1 cellular context compared by ENCODE assay signal in the genomic region with DNA sequence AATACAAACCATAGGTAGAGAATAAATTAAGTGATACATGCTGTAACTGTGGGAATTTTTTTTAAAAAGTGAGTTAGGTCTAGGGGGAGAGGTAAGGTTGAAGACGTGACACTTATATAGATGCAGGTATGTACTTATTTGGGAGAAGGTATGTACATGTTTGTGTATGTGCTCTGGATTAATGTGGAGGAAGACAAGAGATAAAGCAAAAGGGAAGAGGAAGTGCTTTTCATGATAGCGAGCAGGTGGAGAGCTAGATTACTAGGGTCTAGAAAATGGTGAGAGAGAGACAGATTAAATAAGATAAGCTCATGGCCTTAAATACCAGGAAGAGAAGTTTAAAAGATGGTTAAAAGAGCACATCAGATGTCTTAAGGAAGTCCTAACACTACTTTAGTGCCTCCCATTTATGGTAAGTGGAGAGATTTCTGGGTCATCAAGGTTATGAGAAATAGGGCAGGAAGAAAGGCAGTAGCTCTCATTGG.
TF ChIP-seq lines count a peak whose summit lies in the region.

No MANE protein-coding gene starts in this region.

TF ChIP-seq in K562, 482 proteins besides CTCF, POLR2A, EP300 and RAD21 (continued from another document and continues in another):
- TF ChIP-seq ZNF431 (CRISPR knock-in tag; IDR thresholded peaks at IDR 0.05): no peak
- no peak for TF ChIP-seq ZNF444 (CRISPR knock-in tag; IDR thresholded peaks at IDR 0.05)
- TF ChIP-seq MECOM (CRISPR knock-in tag; IDR thresholded peaks at IDR 0.05): peak; percentile 53; the same call in 1 of the 2 replicates
- peak; percentile 99 for TF ChIP-seq ZEB2 (IDR thresholded peaks at IDR 0.05)
- no peak for TF ChIP-seq FOXP1 (CRISPR knock-in tag; IDR thresholded peaks at IDR 0.05)
- TF ChIP-seq, protein P1, sequence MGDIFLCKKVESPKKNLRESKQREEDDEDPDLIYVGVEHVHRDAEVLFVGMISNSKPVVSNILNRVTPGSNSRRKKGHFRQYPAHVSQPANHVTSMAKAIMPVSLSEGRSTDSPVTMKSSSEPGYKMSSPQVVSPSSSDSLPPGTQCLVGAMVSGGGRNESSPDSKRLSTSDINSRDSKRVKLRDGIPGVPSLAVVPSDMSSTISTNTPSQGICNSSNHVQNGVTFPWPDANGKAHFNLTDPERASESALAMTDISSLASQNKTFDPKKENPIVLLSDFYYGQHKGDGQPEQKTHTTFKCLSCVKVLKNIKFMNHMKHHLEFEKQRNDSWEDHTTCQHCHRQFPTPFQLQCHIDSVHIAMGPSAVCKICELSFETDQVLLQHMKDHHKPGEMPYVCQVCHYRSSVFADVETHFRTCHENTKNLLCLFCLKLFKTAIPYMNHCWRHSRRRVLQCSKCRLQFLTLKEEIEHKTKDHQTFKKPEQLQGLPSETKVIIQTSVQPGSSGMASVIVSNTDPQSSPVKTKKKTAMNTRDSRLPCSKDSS (IDR thresholded peaks at IDR 0.05; ENCODE audit: low read depth, partially characterized antibody): no peak
- TF ChIP-seq FOS (IDR thresholded peaks at IDR 0.05; ENCODE audit: extremely low read depth, insufficient read length): no peak
- TF ChIP-seq, protein P2, sequence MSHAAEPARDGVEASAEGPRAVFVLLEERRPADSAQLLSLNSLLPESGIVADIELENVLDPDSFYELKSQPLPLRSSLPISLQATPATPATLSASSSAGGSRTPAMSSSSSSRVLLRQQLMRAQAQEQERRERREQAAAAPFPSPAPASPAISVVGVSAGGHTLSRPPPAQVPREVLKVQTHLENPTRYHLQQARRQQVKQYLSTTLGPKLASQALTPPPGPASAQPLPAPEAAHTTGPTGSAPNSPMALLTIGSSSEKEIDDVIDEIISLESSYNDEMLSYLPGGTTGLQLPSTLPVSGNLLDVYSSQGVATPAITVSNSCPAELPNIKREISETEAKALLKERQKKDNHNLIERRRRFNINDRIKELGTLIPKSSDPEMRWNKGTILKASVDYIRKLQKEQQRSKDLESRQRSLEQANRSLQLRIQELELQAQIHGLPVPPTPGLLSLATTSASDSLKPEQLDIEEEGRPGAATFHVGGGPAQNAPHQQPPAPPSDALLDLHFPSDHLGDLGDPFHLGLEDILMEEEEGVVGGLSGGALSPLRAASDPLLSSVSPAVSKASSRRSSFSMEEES (CRISPR knock-in tag; IDR thresholded peaks at IDR 0.05): no peak
- TF ChIP-seq ZNF778 (CRISPR knock-in tag; IDR thresholded peaks at IDR 0.05): no peak
- no peak for TF ChIP-seq NUFIP1 (IDR thresholded peaks at IDR 0.05; ENCODE audit: partially characterized antibody)
- TF ChIP-seq ZFP36 (IDR thresholded peaks at IDR 0.05; ENCODE audit: low read depth, low read length, partially characterized antibody): peak; percentile 66
- TF ChIP-seq LARP7 (IDR thresholded peaks at IDR 0.05): no peak; the same call in 1 of the 2 replicates
- TF ChIP-seq, protein P3, sequence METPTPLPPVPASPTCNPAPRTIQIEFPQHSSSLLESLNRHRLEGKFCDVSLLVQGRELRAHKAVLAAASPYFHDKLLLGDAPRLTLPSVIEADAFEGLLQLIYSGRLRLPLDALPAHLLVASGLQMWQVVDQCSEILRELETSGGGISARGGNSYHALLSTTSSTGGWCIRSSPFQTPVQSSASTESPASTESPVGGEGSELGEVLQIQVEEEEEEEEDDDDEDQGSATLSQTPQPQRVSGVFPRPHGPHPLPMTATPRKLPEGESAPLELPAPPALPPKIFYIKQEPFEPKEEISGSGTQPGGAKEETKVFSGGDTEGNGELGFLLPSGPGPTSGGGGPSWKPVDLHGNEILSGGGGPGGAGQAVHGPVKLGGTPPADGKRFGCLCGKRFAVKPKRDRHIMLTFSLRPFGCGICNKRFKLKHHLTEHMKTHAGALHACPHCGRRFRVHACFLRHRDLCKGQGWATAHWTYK (CRISPR knock-in tag; IDR thresholded peaks at IDR 0.05): no peak
- no peak for TF ChIP-seq NR2F6 (CRISPR knock-in tag; IDR thresholded peaks at IDR 0.05)
- no peak for TF ChIP-seq SP1 (CRISPR knock-in tag; IDR thresholded peaks at IDR 0.05)
- no peak for TF ChIP-seq ZNF57 (CRISPR knock-in tag; IDR thresholded peaks at IDR 0.05)
- no peak for TF ChIP-seq PPARD (CRISPR knock-in tag; IDR thresholded peaks at IDR 0.05)
- TF ChIP-seq, protein P4, sequence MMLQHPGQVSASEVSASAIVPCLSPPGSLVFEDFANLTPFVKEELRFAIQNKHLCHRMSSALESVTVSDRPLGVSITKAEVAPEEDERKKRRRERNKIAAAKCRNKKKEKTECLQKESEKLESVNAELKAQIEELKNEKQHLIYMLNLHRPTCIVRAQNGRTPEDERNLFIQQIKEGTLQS (IDR thresholded peaks at IDR 0.05): no peak
- TF ChIP-seq, protein P4 (CRISPR knock-in tag; conservative IDR thresholded peaks at IDR 0.05): no peak
- no peak for TF ChIP-seq BRCA1 (IDR thresholded peaks at IDR 0.05)
- TF ChIP-seq BRCA1 (CRISPR knock-in tag; IDR thresholded peaks at IDR 0.05): no peak
- TF ChIP-seq SNIP1 (IDR thresholded peaks at IDR 0.05; ENCODE audit: low read depth): no peak
- no peak for TF ChIP-seq ZNF184 (CRISPR knock-in tag; IDR thresholded peaks at IDR 0.05)
- no peak for TF ChIP-seq ZNF143 (CRISPR knock-in tag; IDR thresholded peaks at IDR 0.05)
- TF ChIP-seq DPF2 (IDR thresholded peaks at IDR 0.05): peak; percentile 99
- TF ChIP-seq, protein P5, sequence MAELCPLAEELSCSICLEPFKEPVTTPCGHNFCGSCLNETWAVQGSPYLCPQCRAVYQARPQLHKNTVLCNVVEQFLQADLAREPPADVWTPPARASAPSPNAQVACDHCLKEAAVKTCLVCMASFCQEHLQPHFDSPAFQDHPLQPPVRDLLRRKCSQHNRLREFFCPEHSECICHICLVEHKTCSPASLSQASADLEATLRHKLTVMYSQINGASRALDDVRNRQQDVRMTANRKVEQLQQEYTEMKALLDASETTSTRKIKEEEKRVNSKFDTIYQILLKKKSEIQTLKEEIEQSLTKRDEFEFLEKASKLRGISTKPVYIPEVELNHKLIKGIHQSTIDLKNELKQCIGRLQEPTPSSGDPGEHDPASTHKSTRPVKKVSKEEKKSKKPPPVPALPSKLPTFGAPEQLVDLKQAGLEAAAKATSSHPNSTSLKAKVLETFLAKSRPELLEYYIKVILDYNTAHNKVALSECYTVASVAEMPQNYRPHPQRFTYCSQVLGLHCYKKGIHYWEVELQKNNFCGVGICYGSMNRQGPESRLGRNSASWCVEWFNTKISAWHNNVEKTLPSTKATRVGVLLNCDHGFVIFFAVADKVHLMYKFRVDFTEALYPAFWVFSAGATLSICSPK (IDR thresholded peaks at IDR 0.05; ENCODE audit: borderline replicate concordance): no peak
- TF ChIP-seq SMAD2 (IDR thresholded peaks at IDR 0.05; ENCODE audit: low read depth, low read length): no peak
- TF ChIP-seq HNRNPH1 (optimal IDR thresholded peaks at IDR 0.05; ENCODE audit: low read depth, low read length): no peak
- no peak for TF ChIP-seq BMI1 (IDR thresholded peaks at IDR 0.05; ENCODE audit: low read length)
- TF ChIP-seq MTF1 (CRISPR knock-in tag; IDR thresholded peaks at IDR 0.05; ENCODE audit: borderline replicate concordance): no peak
- peak; percentile 83 to 94 for TF ChIP-seq ETV6 (IDR thresholded peaks at IDR 0.05; ENCODE audit: borderline replicate concordance in 1 of 2, low read depth in 2 of 2, low read length in 1 of 2)
- no peak for TF ChIP-seq ETV6 (CRISPR knock-in tag; IDR thresholded peaks at IDR 0.05; ENCODE audit: borderline replicate concordance)
- TF ChIP-seq, protein P6, sequence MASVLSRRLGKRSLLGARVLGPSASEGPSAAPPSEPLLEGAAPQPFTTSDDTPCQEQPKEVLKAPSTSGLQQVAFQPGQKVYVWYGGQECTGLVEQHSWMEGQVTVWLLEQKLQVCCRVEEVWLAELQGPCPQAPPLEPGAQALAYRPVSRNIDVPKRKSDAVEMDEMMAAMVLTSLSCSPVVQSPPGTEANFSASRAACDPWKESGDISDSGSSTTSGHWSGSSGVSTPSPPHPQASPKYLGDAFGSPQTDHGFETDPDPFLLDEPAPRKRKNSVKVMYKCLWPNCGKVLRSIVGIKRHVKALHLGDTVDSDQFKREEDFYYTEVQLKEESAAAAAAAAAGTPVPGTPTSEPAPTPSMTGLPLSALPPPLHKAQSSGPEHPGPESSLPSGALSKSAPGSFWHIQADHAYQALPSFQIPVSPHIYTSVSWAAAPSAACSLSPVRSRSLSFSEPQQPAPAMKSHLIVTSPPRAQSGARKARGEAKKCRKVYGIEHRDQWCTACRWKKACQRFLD (CRISPR knock-in tag; IDR thresholded peaks at IDR 0.05): no peak
- peak; percentile 86 for TF ChIP-seq HDAC2 (IDR thresholded peaks at IDR 0.05)
- TF ChIP-seq, protein P7, sequence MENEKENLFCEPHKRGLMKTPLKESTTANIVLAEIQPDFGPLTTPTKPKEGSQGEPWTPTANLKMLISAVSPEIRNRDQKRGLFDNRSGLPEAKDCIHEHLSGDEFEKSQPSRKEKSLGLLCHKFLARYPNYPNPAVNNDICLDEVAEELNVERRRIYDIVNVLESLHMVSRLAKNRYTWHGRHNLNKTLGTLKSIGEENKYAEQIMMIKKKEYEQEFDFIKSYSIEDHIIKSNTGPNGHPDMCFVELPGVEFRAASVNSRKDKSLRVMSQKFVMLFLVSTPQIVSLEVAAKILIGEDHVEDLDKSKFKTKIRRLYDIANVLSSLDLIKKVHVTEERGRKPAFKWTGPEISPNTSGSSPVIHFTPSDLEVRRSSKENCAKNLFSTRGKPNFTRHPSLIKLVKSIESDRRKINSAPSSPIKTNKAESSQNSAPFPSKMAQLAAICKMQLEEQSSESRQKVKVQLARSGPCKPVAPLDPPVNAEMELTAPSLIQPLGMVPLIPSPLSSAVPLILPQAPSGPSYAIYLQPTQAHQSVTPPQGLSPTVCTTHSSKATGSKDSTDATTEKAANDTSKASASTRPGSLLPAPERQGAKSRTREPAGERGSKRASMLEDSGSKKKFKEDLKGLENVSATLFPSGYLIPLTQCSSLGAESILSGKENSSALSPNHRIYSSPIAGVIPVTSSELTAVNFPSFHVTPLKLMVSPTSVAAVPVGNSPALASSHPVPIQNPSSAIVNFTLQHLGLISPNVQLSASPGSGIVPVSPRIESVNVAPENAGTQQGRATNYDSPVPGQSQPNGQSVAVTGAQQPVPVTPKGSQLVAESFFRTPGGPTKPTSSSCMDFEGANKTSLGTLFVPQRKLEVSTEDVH (IDR thresholded peaks at IDR 0.05; ENCODE audit: low read depth, partially characterized antibody): peak; percentile 68
- TF ChIP-seq CBX2 (IDR thresholded peaks at IDR 0.05; ENCODE audit: insufficient read depth, low read length, poor library complexity, severe bottlenecking): no peak
- TF ChIP-seq SMC3 (conservative IDR thresholded peaks at IDR 0.05; ENCODE audit: insufficient read depth, low read depth, low read length): no peak
- TF ChIP-seq SUPT5H (IDR thresholded peaks at IDR 0.05): 0 out of 2 replicates have a peak, but pooled peaks have one; percentile 21
- TF ChIP-seq, protein P8, sequence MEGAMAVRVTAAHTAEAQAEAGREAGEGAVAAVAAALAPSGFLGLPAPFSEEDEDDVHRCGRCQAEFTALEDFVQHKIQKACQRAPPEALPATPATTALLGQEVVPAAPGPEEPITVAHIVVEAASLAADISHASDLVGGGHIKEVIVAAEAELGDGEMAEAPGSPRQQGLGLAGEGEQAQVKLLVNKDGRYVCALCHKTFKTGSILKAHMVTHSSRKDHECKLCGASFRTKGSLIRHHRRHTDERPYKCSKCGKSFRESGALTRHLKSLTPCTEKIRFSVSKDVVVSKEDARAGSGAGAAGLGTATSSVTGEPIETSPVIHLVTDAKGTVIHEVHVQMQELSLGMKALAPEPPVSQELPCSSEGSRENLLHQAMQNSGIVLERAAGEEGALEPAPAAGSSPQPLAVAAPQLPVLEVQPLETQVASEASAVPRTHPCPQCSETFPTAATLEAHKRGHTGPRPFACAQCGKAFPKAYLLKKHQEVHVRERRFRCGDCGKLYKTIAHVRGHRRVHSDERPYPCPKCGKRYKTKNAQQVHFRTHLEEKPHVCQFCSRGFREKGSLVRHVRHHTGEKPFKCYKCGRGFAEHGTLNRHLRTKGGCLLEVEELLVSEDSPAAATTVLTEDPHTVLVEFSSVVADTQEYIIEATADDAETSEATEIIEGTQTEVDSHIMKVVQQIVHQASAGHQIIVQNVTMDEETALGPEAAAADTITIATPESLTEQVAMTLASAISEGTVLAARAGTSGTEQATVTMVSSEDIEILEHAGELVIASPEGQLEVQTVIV (CRISPR knock-in tag; IDR thresholded peaks at IDR 0.05; ENCODE audit: borderline replicate concordance): no peak
- TF ChIP-seq ZNF263 (CRISPR knock-in tag; IDR thresholded peaks at IDR 0.05; ENCODE audit: borderline replicate concordance): no peak
- no peak for TF ChIP-seq SNRNP70 (optimal IDR thresholded peaks at IDR 0.05; ENCODE audit: low read depth, low read length)
- TF ChIP-seq NCOA6 (IDR thresholded peaks at IDR 0.05): no peak
- TF ChIP-seq ZC3H8 (IDR thresholded peaks at IDR 0.05): no peak
- TF ChIP-seq PML (IDR thresholded peaks at IDR 0.05; ENCODE audit: low read length): peak; percentile 88; the same call in 1 of the 2 replicates
- 0 out of 2 replicates have a peak, but pooled peaks have one; percentile 42 for TF ChIP-seq ZZZ3 (IDR thresholded peaks at IDR 0.05)
- no peak for TF ChIP-seq ZNF830 (CRISPR knock-in tag; IDR thresholded peaks at IDR 0.05)
- TF ChIP-seq, protein P9, sequence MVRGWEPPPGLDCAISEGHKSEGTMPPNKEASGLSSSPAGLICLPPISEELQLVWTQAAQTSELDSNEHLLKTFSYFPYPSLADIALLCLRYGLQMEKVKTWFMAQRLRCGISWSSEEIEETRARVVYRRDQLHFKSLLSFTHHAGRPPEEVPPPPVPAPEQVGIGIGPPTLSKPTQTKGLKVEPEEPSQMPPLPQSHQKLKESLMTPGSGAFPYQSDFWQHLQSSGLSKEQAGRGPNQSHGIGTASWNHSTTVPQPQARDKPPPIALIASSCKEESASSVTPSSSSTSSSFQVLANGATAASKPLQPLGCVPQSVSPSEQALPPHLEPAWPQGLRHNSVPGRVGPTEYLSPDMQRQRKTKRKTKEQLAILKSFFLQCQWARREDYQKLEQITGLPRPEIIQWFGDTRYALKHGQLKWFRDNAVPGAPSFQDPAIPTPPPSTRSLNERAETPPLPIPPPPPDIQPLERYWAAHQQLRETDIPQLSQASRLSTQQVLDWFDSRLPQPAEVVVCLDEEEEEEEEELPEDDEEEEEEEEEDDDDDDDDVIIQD (CRISPR knock-in tag; IDR thresholded peaks at IDR 0.05): no peak
- TF ChIP-seq SMAD3 (CRISPR knock-in tag; conservative IDR thresholded peaks at IDR 0.05): no peak
